Comparison of ENCODE assay signal across 22 cellular contexts in the genomic region with DNA sequence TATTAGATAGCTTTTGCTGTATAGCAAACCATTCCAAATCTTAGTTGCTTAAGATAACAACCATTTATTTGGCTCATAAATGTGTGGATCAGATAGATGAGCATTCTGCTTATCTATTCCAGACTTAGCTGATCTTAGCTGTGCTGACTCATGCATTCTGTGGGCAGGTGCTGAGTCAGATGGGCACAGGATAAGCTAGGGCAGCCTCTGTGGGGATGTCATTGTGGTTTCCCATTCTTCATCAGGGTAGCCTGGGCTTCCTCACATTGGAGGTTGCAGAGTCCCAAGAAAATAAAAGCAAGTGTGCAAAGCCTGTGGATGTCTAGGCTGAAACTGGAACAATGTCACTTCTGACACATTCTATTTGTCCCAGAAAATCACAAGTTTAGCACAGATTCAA.
DNase-seq lines count a peak whose midpoint lies in the region; ATAC-seq and TF ChIP-seq lines count a peak whose summit lies in the region.
"Had no signal": no experiment of that assay in that cellular context is flagged by ENCODE, and none has a peak within 500 bp of the region (broad histone marks: within the 10 kb centered on the region; RNA-seq: fewer than 3 reads in every experiment).

No MANE protein-coding gene starts in this region.

- DNase-seq in AG08395 (ENCODE audit: low spot score): peak; percentile 56
- DNase-seq in HT1080 (ENCODE audit: low read depth): peak; percentile 4
- peak; percentile 3 for DNase-seq in amniotic epithelial cell (ENCODE audit: low read depth)
- DNase-seq in kidney epithelial cell (ENCODE audit: low read depth): peak; percentile 10
- no peak for DNase-seq in CD8-positive, alpha-beta T cell
- DNase-seq in DMS114 treated with DMSO at 0.1 percent for 48 hours (lab: John Stamatoyannopoulos, UW; ENCODE audit: unreplicated experiment): no peak
- DNase-seq: activated CD4-positive, alpha-beta T cell treated with anti-CD3 and anti-CD28 coated beads, Interleukin-2, amount 50 U/mL, for 1 hour; activated gamma-delta T cell treated with Interleukin-2 at 50 U/mL for 16 hours; effector CD4-positive, alpha-beta T cell; GF-D8; glutamatergic neuron; GOT3; NCI-H1694; NCI-H2227 treated with DMSO at 0.1 percent for 48 hours; thyroid gland had no signal

- no peak overlapping the region for H3K4me3 ChIP-seq in kidney epithelial cell (ENCODE audit: low read depth, low read length)
- H3K4me3 ChIP-seq in CD8-positive, alpha-beta T cell (ENCODE audit: low read depth, low read length): no peak overlapping the region
- H3K4me3 ChIP-seq: GM12878, lung, right atrium auricular region, thyroid gland had no signal

- POLR2A ChIA-PET in CD8-positive, alpha-beta T cell (lab: Charles Lee): no interaction called here

- CTCF ChIA-PET in CD8-positive, alpha-beta T cell (lab: Charles Lee): no interaction called here

- H3K27me3 ChIP-seq in kidney epithelial cell (ENCODE audit: control insufficient read depth, insufficient read depth, low read length): no peaks in the 10 kb centered on the region
- H3K27me3 ChIP-seq in CD8-positive, alpha-beta T cell (ENCODE audit: insufficient read depth, low read length): no peaks in the 10 kb centered on the region
- H3K27me3 ChIP-seq: right atrium auricular region, thyroid gland had no signal

- no peaks in the 10 kb centered on the region for H3K36me3 ChIP-seq in kidney epithelial cell (ENCODE audit: control insufficient read depth, insufficient read depth, low read length)
- H3K36me3 ChIP-seq in CD8-positive, alpha-beta T cell (ENCODE audit: insufficient read depth, low read length): no peaks in the 10 kb centered on the region
- H3K36me3 ChIP-seq: right atrium auricular region, thyroid gland had no signal

- no peaks in the 10 kb centered on the region for H3K27me3 Mint-ChIP-seq in CD8-positive, alpha-beta T cell (ENCODE audit: low read depth)
- H3K27me3 Mint-ChIP-seq: B cell; stimulated activated memory B cell treated with anti-CD40 and anti-IgM and Interleukin-4, amounts not matched to agents 10 μg/mL and 1 μg/mL and 100 μg/mL, for 72 hours had no signal

- H3K4me1 Mint-ChIP-seq in CD8-positive, alpha-beta T cell (ENCODE audit: low read depth): peaks cover 4% of the 10 kb centered on the region
- H3K4me1 Mint-ChIP-seq: stimulated activated memory B cell treated with anti-CD40 and anti-IgM and Interleukin-4, amounts not matched to agents 10 μg/mL and 1 μg/mL and 100 μg/mL, for 72 hours had no signal

- no peak overlapping the region for H3K4me3 Mint-ChIP-seq in CD8-positive, alpha-beta T cell
- H3K4me3 Mint-ChIP-seq: B cell; stimulated activated memory B cell treated with anti-CD40 and anti-IgM and Interleukin-4, amounts not matched to agents 10 μg/mL and 1 μg/mL and 100 μg/mL, for 72 hours had no signal

- H3K9me3 ChIP-seq in CD8-positive, alpha-beta T cell (ENCODE audit: low read length): peaks cover 5% of the 10 kb centered on the region
- H3K9me3 ChIP-seq: thyroid gland had no signal

- peaks cover 2% of the 10 kb centered on the region for H3K36me3 Mint-ChIP-seq in CD8-positive, alpha-beta T cell

- no peaks in the 10 kb centered on the region for H3K4me1 ChIP-seq in CD8-positive, alpha-beta T cell (ENCODE audit: insufficient read depth, low read length)
- H3K4me1 ChIP-seq: right atrium auricular region had no signal

- peaks cover 25% of the 10 kb centered on the region for H3K9me3 Mint-ChIP-seq in CD8-positive, alpha-beta T cell

- no peak overlapping the region for H3K27ac Mint-ChIP-seq in CD8-positive, alpha-beta T cell
- H3K27ac Mint-ChIP-seq: B cell; stimulated activated memory B cell treated with anti-CD40 and anti-IgM and Interleukin-4, amounts not matched to agents 10 μg/mL and 1 μg/mL and 100 μg/mL, for 72 hours had no signal

- intact Hi-C loops in CD8-positive, alpha-beta T cell (cut with DNase I, micrococcal nuclease): no loop called here

- no peak overlapping the region for H3K27ac ChIP-seq in CD8-positive, alpha-beta T cell (ENCODE audit: low read depth, low read length)
- H3K27ac ChIP-seq: right atrium auricular region, thyroid gland had no signal

- ATAC-seq in GM19467 (IDR thresholded peaks at IDR 0.05; ENCODE audit: unreplicated experiment) (no peak), HG03571 (IDR thresholded peaks at IDR 0.05; ENCODE audit: unreplicated experiment) (no peak)
- ATAC-seq in CD8-positive, alpha-beta T cell: no peak
- ATAC-seq: GM12878; stimulated activated memory B cell treated with anti-CD40 and anti-IgM and Interleukin-4, amounts not matched to agents 10 μg/mL and 1 μg/mL and 100 μg/mL, for 72 hours had no signal

- TF ChIP-seq CTCF in kidney epithelial cell (IDR thresholded peaks at IDR 0.05; ENCODE audit: insufficient read depth, low read length, poor library complexity, severe bottlenecking): no peak
- TF ChIP-seq CTCF in CD8-positive, alpha-beta T cell (IDR thresholded peaks at IDR 0.05): no peak

Comparison
In these comparisons a context has a peak if more than half of its experiments do, and no peak if none do; other contexts are left out.
1. DNase-seq: peak in AG08395 (single experiment), HT1080 (single experiment), amniotic epithelial cell (single experiment) and kidney epithelial cell (single experiment); none in CD8-positive, alpha-beta T cell (0 of 7) and DMS114 treated with DMSO at 0.1 percent for 48 hours (single experiment).